Comparison of ENCODE assay signal across 11 cellular contexts in genomic region chr11:22041039-22041438, GRCh38.
"Had no signal": no experiment of that assay in that cellular context is flagged by ENCODE, and none has a peak within 500 bp of the region (broad histone marks: within the 10 kb centered on the region; RNA-seq: fewer than 3 reads in every experiment).

No MANE protein-coding gene starts in this region.

- H3K9me3 Mint-ChIP-seq: H9 had no signal

- H3K4me3 Mint-ChIP-seq: GM23338, H9, HFFc6 had no signal

- H3K27ac ChIP-seq: GM23248 had no signal

- H3K9ac ChIP-seq: GM23248 had no signal

- ATAC-seq: GM23338, HCT116 had no signal

- H3K4me1 ChIP-seq: HAP-1 had no signal

- H3K36me3 ChIP-seq: HAP-1 had no signal

- H3K4me3 ChIP-seq: GM23248, GM23338, HAP-1 had no signal

- H3K9me3 ChIP-seq: HAP-1 had no signal

- H3K4me2 ChIP-seq: GM23338 had no signal

- DNase-seq: GM23248, GOT3, H7, H9, HCEC 1CT, HFFc6 had no signal

- H2AFZ ChIP-seq: GM23248, GM23338 had no signal

- H3K27ac Mint-ChIP-seq: GM23338, H9, HFFc6 had no signal

- FAIRE-seq: H1, H54 had no signal
